8 cellular contexts compared by ENCODE assay signal in genomic region chr9:129835128-129835859, GRCh38. TPM values are rescaled to one million over a fixed set of nuclear protein-coding genes. Genes with fewer than 3 reads are reported as not detected.
DNase-seq lines count a peak whose midpoint lies in the region; ATAC-seq, FAIRE-seq and TF ChIP-seq lines count a peak whose summit lies in the region.

TSS of gene C9orf78 (minus strand) at chr9:129835275. CDS start at chr9:129835221, 54 bp downstream.
TSS of gene USP20 (plus strand) at chr9:129835458. CDS start at chr9:129852556, 17,098 bp downstream.

- POLR2A ChIA-PET in IMR-90 (lab: Charles Lee; ENCODE audit: unreplicated experiment) = no interaction called here
- POLR2A ChIA-PET in OCI-LY7 (lab: Charles Lee) = interaction anchor here (1.9 kb wide), 1 partner anchor 50 kb away, joined by 7 read pairs; no protein-coding TSS in a partner anchor

- H3K4me3 ChIP-seq in IMR-90 (ENCODE audit: insufficient read depth, low read depth, low read length) (peak within 1 kb of the TSS; percentile 94), OCI-LY7 (ENCODE audit: low read depth, low read length, poor library complexity, severe bottlenecking) (peak within 1 kb of the TSS; percentile 93)

- TF ChIP-seq CTCF in D721Med (IDR thresholded peaks at IDR 0.05; ENCODE audit: insufficient read depth, missing control alignments) (no peak), IMR-90 (conservative IDR thresholded peaks at IDR 0.05; ENCODE audit: low read depth, low read length) (no peak), OCI-LY7 (conservative IDR thresholded peaks at IDR 0.05; ENCODE audit: low read length) (no peak)

- H2BK20ac ChIP-seq in IMR-90 (ENCODE audit: low read depth, low read length) = no peak within 1 kb of the TSS

- peak within 1 kb of the TSS; percentile 66 for H4K91ac ChIP-seq in IMR-90 (ENCODE audit: insufficient read depth, low read depth, low read length)

- H3K9me1 ChIP-seq in IMR-90 (ENCODE audit: insufficient read depth, low read length) = peaks cover 20% of the 10 kb centered on the region

- CTCF ChIA-PET in IMR-90 (lab: Yijun Ruan, JAX) = no interaction called here
- CTCF ChIA-PET in OCI-LY7 (lab: Charles Lee; ENCODE audit: unreplicated experiment) = interaction anchor here (0.6 kb wide), 1 partner anchor 12 kb away, joined by 3 read pairs; no protein-coding TSS in a partner anchor

- H3K9me2 ChIP-seq in OCI-LY7 (ENCODE audit: insufficient read depth, low read length) = no peaks in the 10 kb centered on the region

- H2BK120ac ChIP-seq in IMR-90 (ENCODE audit: low read depth, low read length) = peak within 1 kb of the TSS; percentile 64; the same call in 1 of the 2 replicates

- dilution Hi-C loops in IMR-90 (cut with HindIII; ENCODE audit: low sequenced_read_pairs, unreplicated experiment) = no loop called here

- H3K27me3 ChIP-seq in IMR-90 (ENCODE audit: control insufficient read depth, insufficient read depth, low read length) = no peaks in the 10 kb centered on the region

- H2AK5ac ChIP-seq in IMR-90 (ENCODE audit: low read depth, low read length) = peak within 1 kb of the TSS; percentile 63

- peak within 1 kb of the TSS; percentile 83 to 91; a peak in 3 of 4 replicates for H4K8ac ChIP-seq in IMR-90 (ENCODE audit: low read depth in 2 of 2, low read length in 2 of 2)

- H3K18ac ChIP-seq in IMR-90 (ENCODE audit: low read depth, low read length) = no peak within 1 kb of the TSS

- no peaks in the 10 kb centered on the region for H3K9me3 ChIP-seq in IMR-90 (ENCODE audit: control insufficient read depth, insufficient read depth, low read length)
- no peaks in the 10 kb centered on the region for H3K9me3 ChIP-seq in OCI-LY7 (ENCODE audit: low read length)

- H2AK9ac ChIP-seq in IMR-90 (replicated peaks; ENCODE audit: low read depth, low read length, poor library complexity) = peak within 1 kb of the TSS; percentile 95

- peak within 1 kb of the TSS; percentile 89 for H3K23ac ChIP-seq in IMR-90 (ENCODE audit: low read depth, low read length)

- BruUV-seq in IMR-90 (replicated peaks; lab: Mats Ljungman, UMichigan) (no TSS peak), OCI-LY7 (replicated peaks; lab: Mats Ljungman, UMichigan) (no TSS peak)

- H3K36me3 ChIP-seq in IMR-90 (ENCODE audit: control insufficient read depth, insufficient read depth, low read length) = peaks cover 12% of the 10 kb centered on the region
- H3K36me3 ChIP-seq in OCI-LY7 (ENCODE audit: insufficient read depth, low read length) = peaks cover 29% of the 10 kb centered on the region

- H4K20me1 ChIP-seq in IMR-90 (ENCODE audit: insufficient read depth, low read length) = peaks cover 11% of the 10 kb centered on the region
- H4K20me1 ChIP-seq in OCI-LY7 (ENCODE audit: insufficient read depth, low read length) = peaks cover 7% of the 10 kb centered on the region; the same call in 1 of the 2 replicates

- ATAC-seq in GM21528 (IDR thresholded peaks at IDR 0.05; ENCODE audit: low FRiP score, unreplicated experiment) (peak; percentile 88), IMR-90 (ENCODE audit: low read depth) (peak; percentile 96)

- H2BK15ac ChIP-seq in IMR-90 (ENCODE audit: low read depth, low read length) = no peak within 1 kb of the TSS

- in situ Hi-C loops in IMR-90 (cut with MboI; ENCODE audit: low sequenced_read_pairs) = no loop called here

- H3K79me2 ChIP-seq in OCI-LY7 (ENCODE audit: insufficient read depth, low read depth, low read length) = peaks cover 30% of the 10 kb centered on the region

- H3K27ac ChIP-seq in IMR-90 (ENCODE audit: insufficient read depth, low read length) = peak within 1 kb of the TSS; percentile 79
- peak within 1 kb of the TSS; percentile 49 for H3K27ac ChIP-seq in OCI-LY7 (ENCODE audit: low read depth, low read length, poor library complexity, severe bottlenecking)

- peak within 1 kb of the TSS; percentile 84 for H3K4ac ChIP-seq in IMR-90 (ENCODE audit: low read depth, low read length)

- H4K5ac ChIP-seq in IMR-90 (ENCODE audit: low read depth, low read length) = peak within 1 kb of the TSS; percentile 72

- peak within 1 kb of the TSS; percentile 97 for H2AFZ ChIP-seq in IMR-90 (replicated peaks; ENCODE audit: low read length, poor library complexity)
- H2AFZ ChIP-seq in OCI-LY7 (ENCODE audit: low read length) = peak within 1 kb of the TSS; percentile 68

- DNase-seq in D721Med (ENCODE audit: insufficient read length, low spot score) (peak; percentile 95), IMR-90 (peak; percentile 91), OCI-LY7 (ENCODE audit: low spot score) (peak; percentile 99), activated T-cell treated with anti-CD3 and anti-CD28 coated beads for 1 hour (ENCODE audit: low read depth) (peak; percentile 98), epidermal melanocyte (ENCODE audit: insufficient read length, low spot score) (peak; percentile 93), middle frontal gyrus (ENCODE audit: extremely low spot score, low spot score) (peak; percentile 91)
- DNase-seq in stimulated activated CD8-positive, alpha-beta memory T cell treated with anti-CD3 and anti-CD28 coated beads, Interleukin-2, amount 100 ng/mL, for 1 hour (ENCODE audit: low read depth in 2 of 2) = peak; percentile 92 to 96

- peak within 1 kb of the TSS; percentile 90 for H3K9ac ChIP-seq in IMR-90 (ENCODE audit: low read depth, low read length)

- H3K14ac ChIP-seq in IMR-90 (replicated peaks; ENCODE audit: low read depth, low read length) = peak within 1 kb of the TSS; percentile 76

- no peak for TF ChIP-seq RAD21 in IMR-90 (IDR thresholded peaks at IDR 0.05; ENCODE audit: low read length)

- 0% methylated on average over 32 of the region's 81 CpGs; no CpG with 5 or more reads in 1 of the 2 experiments for WGBS in IMR-90 (ENCODE audit: extremely low coverage in 2 of 2, insufficient read length in 1 of 2), 2 experiments

- peak within 1 kb of the TSS; percentile 77 for H3K56ac ChIP-seq in IMR-90 (ENCODE audit: extremely low read depth, insufficient read depth, low read length)

- H3K4me2 ChIP-seq in IMR-90 (ENCODE audit: low read depth, low read length) = peak within 1 kb of the TSS; percentile 99
- peak within 1 kb of the TSS; percentile 96 for H3K4me2 ChIP-seq in OCI-LY7 (ENCODE audit: low read length)

- intact Hi-C loops in IMR-90 (cut with micrococcal nuclease) (loop anchor here (2.0 kb wide), 1 partner anchor 208 kb away; the partner anchor contains the start of gene FNBP1), OCI-LY7 (cut with micrococcal nuclease; ENCODE audit: unreplicated experiment) (loop anchor here (2.0 kb wide), 2 partner anchors 50 to 208 kb away; partner anchors contain the start of gene FNBP1)

- TF ChIP-seq POLR2A in IMR-90 (IDR thresholded peaks at IDR 0.05; ENCODE audit: low read depth, low read length) = peak; percentile 95

- no peak for FAIRE-seq in D721Med (lab: Jason Lieb, UNC)

- H2BK5ac ChIP-seq in IMR-90 (ENCODE audit: low read depth, low read length, poor library complexity, severe bottlenecking) = peak within 1 kb of the TSS; percentile 54

- peaks cover 32 to 60% of the 10 kb centered on the region in 2 experiments for H3K79me1 ChIP-seq in IMR-90 (ENCODE audit: low read depth in 1 of 2, low read length in 2 of 2)

- peaks cover 13% of the 10 kb centered on the region for H3K4me1 ChIP-seq in IMR-90 (ENCODE audit: control insufficient read depth, insufficient read depth, low read length)
- H3K4me1 ChIP-seq in OCI-LY7 (ENCODE audit: insufficient read depth, low read length, poor library complexity, severe bottlenecking) = peaks cover 46% of the 10 kb centered on the region

TF ChIP-seq in IMR-90, 13 proteins besides CTCF, POLR2A, EP300 and RAD21:
- TF ChIP-seq MXI1 (IDR thresholded peaks at IDR 0.05; ENCODE audit: borderline replicate concordance, low read depth, low read length) (peak; percentile 96), BHLHE40 (IDR thresholded peaks at IDR 0.05; ENCODE audit: low read depth, low read length) (peak; percentile 91), RFX5 (IDR thresholded peaks at IDR 0.05; ENCODE audit: low read depth, low read length) (no peak), USF2 (IDR thresholded peaks at IDR 0.05; ENCODE audit: low read depth, low read length) (peak; percentile 76), ELK1 (IDR thresholded peaks at IDR 0.05; ENCODE audit: borderline replicate concordance, low read depth, low read length) (no peak), MAZ (IDR thresholded peaks at IDR 0.05; ENCODE audit: borderline replicate concordance, low read depth, low read length) (peak; percentile 58; the same call in 1 of the 2 replicates)
TF ChIP-seq in IMR-90: peak in this region for 4.

RNA-seq across cellular contexts. Expression of gene C9orf78, which starts in this region (rescaled TPM):
- total RNA-seq in IMR-90 (2012; rRNA removed) = 29.8 and 57.5 TPM in 2 replicates
- 36.7 and 46.0 TPM in 2 replicates for polyA plus RNA-seq in IMR-90 (2012; rRNA removed)
- 18.7 and 18.8 TPM in 2 replicates for polyA plus RNA-seq in IMR-90 (2012; cell fraction: cytosol; rRNA removed)
- 3.1 and 12.3 TPM in 2 replicates for polyA plus RNA-seq in IMR-90 (2012; cell fraction: nucleus; rRNA removed; ENCODE audit: low replicate concordance)
- 49.4 and 57.6 TPM in 2 replicates for total RNA-seq in OCI-LY7 (2014; rRNA removed; shearing (Covaris generic))
- total RNA-seq in OCI-LY7 (2022) = 60.6 and 62.4 TPM in 2 replicates

RNA-seq across cellular contexts. Expression of gene USP20, which starts in this region (rescaled TPM):
- 3.8 and 4.4 TPM in 2 replicates for total RNA-seq in IMR-90 (2012; rRNA removed)
- polyA plus RNA-seq in IMR-90 (2012; rRNA removed) = 21.6 and 26.4 TPM in 2 replicates
- polyA plus RNA-seq in IMR-90 (2012; cell fraction: cytosol; rRNA removed) = 11.6 and 19.9 TPM in 2 replicates
- 70.4 and 183 TPM in 2 replicates for polyA plus RNA-seq in IMR-90 (2012; cell fraction: nucleus; rRNA removed; ENCODE audit: low replicate concordance)
- 14.4 and 15.5 TPM in 2 replicates for total RNA-seq in OCI-LY7 (2014; rRNA removed; shearing (Covaris generic))
- total RNA-seq in OCI-LY7 (2022) = 24.1 and 26.1 TPM in 2 replicates

Comparison
In these comparisons a context has a peak if more than half of its experiments do, and no peak if none do; other contexts are left out.
1. Peak in every context shown above with its lines: DNase-seq, ATAC-seq, H3K4me3 ChIP-seq and H3K27ac ChIP-seq.